8 cellular contexts compared by ENCODE assay signal in the genomic region with DNA sequence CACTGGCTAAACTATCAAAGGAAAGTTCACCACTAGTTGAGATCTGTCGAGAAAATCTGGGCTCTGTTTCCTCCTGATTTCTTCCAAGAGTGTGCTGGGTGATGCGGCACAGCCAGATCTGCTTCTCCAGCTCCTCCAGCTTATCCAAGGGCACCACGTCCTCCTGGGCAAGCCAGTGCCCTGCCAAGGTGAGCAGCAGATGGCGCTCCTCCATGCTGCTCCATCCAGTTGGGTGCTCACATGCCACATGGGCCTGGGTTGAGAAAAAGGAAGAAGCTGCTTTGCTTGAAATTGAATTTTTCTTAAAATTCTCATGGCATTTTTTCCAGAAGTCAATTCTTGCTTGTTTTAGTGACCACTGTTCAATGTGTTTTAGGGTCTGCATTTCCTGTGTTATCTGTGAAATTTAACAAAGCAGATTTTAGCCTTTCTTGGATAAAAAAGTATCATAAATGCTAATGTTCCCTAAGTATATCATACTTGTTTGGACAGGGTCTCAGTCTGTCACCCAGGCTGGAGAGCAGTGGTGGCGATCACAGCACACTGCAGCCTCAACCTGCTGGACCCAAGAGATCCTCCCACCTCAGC. TPM values are rescaled to one million over a fixed set of nuclear protein-coding genes. Genes with fewer than 3 reads are reported as not detected.
DNase-seq lines count a peak whose midpoint lies in the region; ATAC-seq and TF ChIP-seq lines count a peak whose summit lies in the region.

No MANE protein-coding gene starts in this region.

- no peaks in the 10 kb centered on the region for H3K79me2 ChIP-seq in Loucy (ENCODE audit: insufficient read depth, low read length)

- H3K4me2 ChIP-seq in Loucy (ENCODE audit: low read depth, low read length, poor library complexity, severe bottlenecking) = no peak overlapping the region

- TF ChIP-seq CTCF in Loucy (conservative IDR thresholded peaks at IDR 0.05; ENCODE audit: low read length) = peak; percentile 92
- TF ChIP-seq CTCF in epithelial cell of proximal tubule (conservative IDR thresholded peaks at IDR 0.05; ENCODE audit: low read depth, low read length) = peak; percentile 70
- peak; percentile 62 for TF ChIP-seq CTCF in retinal pigment epithelial cell (conservative IDR thresholded peaks at IDR 0.05; ENCODE audit: low read depth, low read length)
- TF ChIP-seq CTCF in dorsolateral prefrontal cortex (IDR thresholded peaks at IDR 0.05 in 54 of 56, conservative IDR thresholded peaks at IDR 0.05 in 2 of 56; ENCODE audit: low read depth in 1 of 56, partially characterized antibody in 56 of 56) = peak in 9 of 56 donors; percentile 5 to 32 (median 18)

- peak; percentile 41 for DNase-seq in EL
- DNase-seq in activated CD4-positive, alpha-beta T cell treated with anti-CD3 and anti-CD28 coated beads, Interleukin-2, amount 50 U/mL, for 4 hours = peak; percentile 50
- DNase-seq in epithelial cell of proximal tubule (ENCODE audit: low read depth) = no peak
- no peak for DNase-seq in retinal pigment epithelial cell (ENCODE audit: low read depth)
- no peak for DNase-seq in dorsolateral prefrontal cortex

- no peak overlapping the region for H3K4me3 ChIP-seq in Loucy (ENCODE audit: low read length, poor library complexity, severe bottlenecking)
- H3K4me3 ChIP-seq in epithelial cell of proximal tubule (ENCODE audit: low read depth, low read length) = no peak overlapping the region
- H3K4me3 ChIP-seq in retinal pigment epithelial cell (ENCODE audit: low read length) = no peak overlapping the region
- H3K4me3 ChIP-seq in dorsolateral prefrontal cortex = no peak overlapping the region

- H3F3A ChIP-seq in Loucy (ENCODE audit: low read depth) = no peaks in the 10 kb centered on the region

- H3K9me3 ChIP-seq in Loucy (ENCODE audit: insufficient read depth, low read depth, low read length) = no peaks in the 10 kb centered on the region

- intact Hi-C loops in dorsolateral prefrontal cortex (cut with DNase I) = no loop called here

- H4K20me1 ChIP-seq in Loucy (ENCODE audit: insufficient read depth, low read length, poor library complexity, severe bottlenecking) = no peaks in the 10 kb centered on the region

- peaks cover 54% of the 10 kb centered on the region; the same call in 1 of the 2 replicates for H3K36me3 ChIP-seq in Loucy (ENCODE audit: insufficient read depth, low read length)

- H3K9ac ChIP-seq in Loucy (ENCODE audit: low read depth, low read length, poor library complexity, severe bottlenecking) = no peak overlapping the region

- no peaks in the 10 kb centered on the region for H3K4me1 ChIP-seq in Loucy (ENCODE audit: insufficient read depth, low read length, poor library complexity, severe bottlenecking)

- H2AFZ ChIP-seq in Loucy (ENCODE audit: low read length) = no peak overlapping the region

- no peaks in the 10 kb centered on the region for H3K9me2 ChIP-seq in Loucy (replicated peaks; ENCODE audit: low read depth, low read length)

- H3K27me3 ChIP-seq in Loucy (ENCODE audit: insufficient read depth, low read length, poor library complexity, severe bottlenecking) (no peaks in the 10 kb centered on the region), dorsolateral prefrontal cortex (no peaks in the 10 kb centered on the region)

- peak overlapping the region in 1 of 59 donors; percentile 22 for H3K27ac ChIP-seq in dorsolateral prefrontal cortex

- ATAC-seq in GM21717 (IDR thresholded peaks at IDR 0.05; ENCODE audit: unreplicated experiment) (no peak), GM21528 (IDR thresholded peaks at IDR 0.05; ENCODE audit: low FRiP score, unreplicated experiment) (no peak)

RNA-seq across cellular contexts. Expression of a gene that starts 47.3 kb away (rescaled TPM):
- 50.4 and 52.3 TPM in 2 replicates for total RNA-seq in epithelial cell of proximal tubule
- 100 to 1,000 TPM in 1 of 120 experiments, 10 to 100 TPM in 119; 45.5 to 100 (median 65.5) TPM for total RNA-seq in dorsolateral prefrontal cortex

Comparison
In these comparisons a context has a peak if more than half of its experiments do, and no peak if none do; other contexts are left out.
1. DNase-seq: peak in EL (single experiment) and activated CD4-positive, alpha-beta T cell treated with anti-CD3 and anti-CD28 coated beads, Interleukin-2, amount 50 U/mL, for 4 hours (2 of 2); none in epithelial cell of proximal tubule (single experiment), retinal pigment epithelial cell (single experiment) and dorsolateral prefrontal cortex (0 of 10).